9 cellular contexts compared by ENCODE assay signal in the genomic region with DNA sequence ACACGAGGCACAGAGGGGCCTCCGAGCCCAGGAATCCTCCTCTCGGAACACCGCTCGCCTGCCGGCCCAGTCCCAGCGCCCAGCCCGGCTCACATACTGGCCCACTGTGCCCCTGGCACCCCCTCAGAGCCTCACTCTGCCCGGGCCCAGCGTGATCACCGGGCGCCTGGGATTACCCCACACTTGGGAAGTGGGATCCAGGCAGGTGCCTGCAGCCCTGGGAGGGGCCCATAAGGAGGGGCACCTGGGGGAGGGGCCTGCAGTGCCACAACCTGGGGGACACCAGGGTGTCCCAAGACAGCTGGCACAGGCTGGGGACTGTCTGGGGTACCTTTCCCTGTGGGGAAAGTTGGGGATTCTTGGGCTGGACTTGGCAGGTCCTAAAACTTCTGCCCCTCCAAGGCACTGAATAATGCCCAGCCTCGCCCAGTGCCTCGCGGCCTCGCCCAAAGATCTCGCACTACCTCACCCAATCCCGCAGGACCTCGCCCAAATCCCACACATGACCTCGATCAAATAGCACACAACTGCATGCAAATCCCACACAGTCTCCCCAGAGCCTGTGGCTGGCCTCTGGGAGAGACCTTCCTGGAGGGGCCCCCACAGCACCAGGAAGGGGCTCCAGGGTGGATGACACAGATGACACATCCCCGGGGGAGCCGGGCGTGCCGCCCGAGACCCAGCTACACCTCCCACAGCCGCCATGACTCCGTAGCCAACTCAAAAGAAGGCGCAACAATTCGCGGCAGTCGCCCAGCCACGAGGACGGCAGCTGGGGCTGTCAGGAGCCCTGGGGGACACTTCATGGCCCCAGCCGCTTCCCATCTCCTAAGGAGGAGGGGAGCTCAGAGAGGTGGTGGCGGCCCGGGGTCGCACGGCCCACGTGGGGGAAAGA. TPM values are rescaled to one million over a fixed set of nuclear protein-coding genes. Genes with fewer than 3 reads are reported as not detected.
DNase-seq lines count a peak whose midpoint lies in the region; ATAC-seq, FAIRE-seq and TF ChIP-seq lines count a peak whose summit lies in the region.
"Had no signal": no experiment of that assay in that cellular context is flagged by ENCODE, and none has a peak within 500 bp of the region (broad histone marks: within the 10 kb centered on the region; RNA-seq: fewer than 3 reads in every experiment).

No MANE protein-coding gene starts in this region.

- POLR2A ChIA-PET in activated CD4-positive, alpha-beta T cell treated with anti-CD3 and anti-CD28 coated beads, Interleukin-2, amount 10 ng/mL, durations not matched to agents 7 days and 5 days (lab: Charles Lee): no interaction called here
- POLR2A ChIA-PET in MCF 10A (lab: Yijun Ruan, JAX): interaction anchor here (0.7 kb wide), 1 partner anchor 30 kb away, joined by 3 read pairs; no protein-coding TSS in a partner anchor

- no TSS peak for BruUV-seq in MCF 10A (replicated peaks; lab: Mats Ljungman, UMichigan)

- H3K4me3 Mint-ChIP-seq in activated CD4-positive, alpha-beta T cell treated with anti-CD3 and anti-CD28 coated beads, Interleukin-2, amount 10 ng/mL, durations not matched to agents 7 days and 5 days: peak overlapping the region; percentile 57
- H3K4me3 Mint-ChIP-seq in activated naive CD4-positive, alpha-beta T cell treated with anti-CD3 and anti-CD28 coated beads, Interleukin-2, amount 50 U/mL, for 24 hours: peak overlapping the region; percentile 79
- no peak overlapping the region for H3K4me3 Mint-ChIP-seq in MCF 10A (ENCODE audit: unreplicated experiment)

- peak overlapping the region; percentile 38 for H3K27ac ChIP-seq in layer of hippocampus (ENCODE audit: low read depth, low read length)

- peak overlapping the region; percentile 74 for H3K27ac Mint-ChIP-seq in activated CD4-positive, alpha-beta T cell treated with anti-CD3 and anti-CD28 coated beads, Interleukin-2, amount 10 ng/mL, durations not matched to agents 7 days and 5 days
- peak overlapping the region; percentile 90 for H3K27ac Mint-ChIP-seq in activated naive CD4-positive, alpha-beta T cell treated with anti-CD3 and anti-CD28 coated beads, Interleukin-2, amount 50 U/mL, for 24 hours
- no peak overlapping the region for H3K27ac Mint-ChIP-seq in MCF 10A (ENCODE audit: low read depth, unreplicated experiment)

- no peaks in the 10 kb centered on the region for H3K9me3 Mint-ChIP-seq in activated CD4-positive, alpha-beta T cell treated with anti-CD3 and anti-CD28 coated beads, Interleukin-2, amount 10 ng/mL, durations not matched to agents 7 days and 5 days
- no peaks in the 10 kb centered on the region for H3K9me3 Mint-ChIP-seq in activated naive CD4-positive, alpha-beta T cell treated with anti-CD3 and anti-CD28 coated beads, Interleukin-2, amount 50 U/mL, for 24 hours
- no peaks in the 10 kb centered on the region for H3K9me3 Mint-ChIP-seq in MCF 10A (ENCODE audit: unreplicated experiment)

- intact Hi-C loops in MCF 10A (cut with micrococcal nuclease): no loop called here

- no peak for ATAC-seq in stimulated activated naive CD8-positive, alpha-beta T cell treated with anti-CD3 and anti-CD28 coated beads, Interleukin-15, Interleukin-2, amounts not matched to agents 100 U/mL and 50 U/mL, for 24 hours

- no peak for TF ChIP-seq POLR2A in H54 (IDR thresholded peaks at IDR 0.05; ENCODE audit: low read depth, low read length)

- peaks cover 57% of the 10 kb centered on the region for H3K4me1 Mint-ChIP-seq in activated CD4-positive, alpha-beta T cell treated with anti-CD3 and anti-CD28 coated beads, Interleukin-2, amount 10 ng/mL, durations not matched to agents 7 days and 5 days
- H3K4me1 Mint-ChIP-seq in activated naive CD4-positive, alpha-beta T cell treated with anti-CD3 and anti-CD28 coated beads, Interleukin-2, amount 50 U/mL, for 24 hours: peaks cover 48% of the 10 kb centered on the region
- peaks cover 8% of the 10 kb centered on the region for H3K4me1 Mint-ChIP-seq in MCF 10A (ENCODE audit: insufficient read depth, unreplicated experiment)

- no peak for TF ChIP-seq CTCF in MCF 10A (IDR thresholded peaks at IDR 0.05; ENCODE audit: unreplicated experiment)

- H3K36me3 Mint-ChIP-seq in activated CD4-positive, alpha-beta T cell treated with anti-CD3 and anti-CD28 coated beads, Interleukin-2, amount 10 ng/mL, durations not matched to agents 7 days and 5 days (ENCODE audit: low read depth): peaks cover 13% of the 10 kb centered on the region
- H3K36me3 Mint-ChIP-seq in activated naive CD4-positive, alpha-beta T cell treated with anti-CD3 and anti-CD28 coated beads, Interleukin-2, amount 50 U/mL, for 24 hours: peaks cover 1% of the 10 kb centered on the region
- peaks cover 17% of the 10 kb centered on the region for H3K36me3 Mint-ChIP-seq in MCF 10A (ENCODE audit: insufficient read depth, unreplicated experiment)

- no peaks in the 10 kb centered on the region for H3K27me3 ChIP-seq in layer of hippocampus (ENCODE audit: control insufficient read depth, insufficient read depth, low read length)

- CTCF ChIA-PET in activated CD4-positive, alpha-beta T cell treated with anti-CD3 and anti-CD28 coated beads, Interleukin-2, amount 10 ng/mL, durations not matched to agents 7 days and 5 days (lab: Charles Lee): interaction anchor here (1.4 to 1.9 kb wide), 3 partner anchors 10 to 24 kb away, joined by 4 to 9 read pairs (median 4); no protein-coding TSS in a partner anchor
- CTCF ChIA-PET in MCF 10A (lab: Yijun Ruan, JAX): interaction anchor here (0.5 to 1.6 kb wide), 2 partner anchors 44 to 510 kb away, joined by 4 to 5 read pairs; no protein-coding TSS in a partner anchor

- no peak for FAIRE-seq in H54 (lab: Jason Lieb, UNC)

- H3K27me3 Mint-ChIP-seq in activated CD4-positive, alpha-beta T cell treated with anti-CD3 and anti-CD28 coated beads, Interleukin-2, amount 10 ng/mL, durations not matched to agents 7 days and 5 days: no peaks in the 10 kb centered on the region
- H3K27me3 Mint-ChIP-seq in activated naive CD4-positive, alpha-beta T cell treated with anti-CD3 and anti-CD28 coated beads, Interleukin-2, amount 50 U/mL, for 24 hours: no peaks in the 10 kb centered on the region
- H3K27me3 Mint-ChIP-seq in MCF 10A (ENCODE audit: insufficient read depth, unreplicated experiment): no peaks in the 10 kb centered on the region

- DNase-seq in activated CD4-positive, alpha-beta T cell treated with anti-CD3 and anti-CD28 coated beads, Interleukin-2, amount 10 ng/mL, durations not matched to agents 7 days and 5 days: no peak
- DNase-seq in activated CD4-positive, alpha-beta T cell treated with anti-CD3 and anti-CD28 coated beads, Interleukin-2, amount 50 U/mL, for 1 hour: no peak
- peak; percentile 50 for DNase-seq in stimulated activated naive CD8-positive, alpha-beta T cell treated with anti-CD3 and anti-CD28 coated beads, Interleukin-15, Interleukin-2, amounts not matched to agents 100 U/mL and 50 U/mL, for 24 hours
- DNase-seq in MCF 10A (ENCODE audit: unreplicated experiment) (no peak), H54 (ENCODE audit: insufficient read length, low spot score) (no peak), amygdala (lab: John Stamatoyannopoulos, UW) (no peak)
- DNase-seq: aorta had no signal

RNA-seq across cellular contexts. Expression of a gene that starts 13.7 kb away (rescaled TPM):
- 10 to 100 TPM; 73.6 to 74.4 TPM for total RNA-seq in activated CD4-positive, alpha-beta T cell treated with anti-CD3 and anti-CD28 coated beads, Interleukin-2, amount 10 ng/mL, durations not matched to agents 7 days and 5 days
- 37.5 and 53.4 TPM in 2 replicates for total RNA-seq in MCF 10A (2022)

RNA-seq across cellular contexts. Expression of a gene that starts 49.3 kb away (rescaled TPM):
- 10 to 100 TPM; 72.1 to 74.5 TPM for total RNA-seq in activated CD4-positive, alpha-beta T cell treated with anti-CD3 and anti-CD28 coated beads, Interleukin-2, amount 10 ng/mL, durations not matched to agents 7 days and 5 days
- 85.8 and 88.8 TPM in 2 replicates for total RNA-seq in MCF 10A (2022)
